Comparison of ENCODE assay signal across 8 cellular contexts in the genomic region with DNA sequence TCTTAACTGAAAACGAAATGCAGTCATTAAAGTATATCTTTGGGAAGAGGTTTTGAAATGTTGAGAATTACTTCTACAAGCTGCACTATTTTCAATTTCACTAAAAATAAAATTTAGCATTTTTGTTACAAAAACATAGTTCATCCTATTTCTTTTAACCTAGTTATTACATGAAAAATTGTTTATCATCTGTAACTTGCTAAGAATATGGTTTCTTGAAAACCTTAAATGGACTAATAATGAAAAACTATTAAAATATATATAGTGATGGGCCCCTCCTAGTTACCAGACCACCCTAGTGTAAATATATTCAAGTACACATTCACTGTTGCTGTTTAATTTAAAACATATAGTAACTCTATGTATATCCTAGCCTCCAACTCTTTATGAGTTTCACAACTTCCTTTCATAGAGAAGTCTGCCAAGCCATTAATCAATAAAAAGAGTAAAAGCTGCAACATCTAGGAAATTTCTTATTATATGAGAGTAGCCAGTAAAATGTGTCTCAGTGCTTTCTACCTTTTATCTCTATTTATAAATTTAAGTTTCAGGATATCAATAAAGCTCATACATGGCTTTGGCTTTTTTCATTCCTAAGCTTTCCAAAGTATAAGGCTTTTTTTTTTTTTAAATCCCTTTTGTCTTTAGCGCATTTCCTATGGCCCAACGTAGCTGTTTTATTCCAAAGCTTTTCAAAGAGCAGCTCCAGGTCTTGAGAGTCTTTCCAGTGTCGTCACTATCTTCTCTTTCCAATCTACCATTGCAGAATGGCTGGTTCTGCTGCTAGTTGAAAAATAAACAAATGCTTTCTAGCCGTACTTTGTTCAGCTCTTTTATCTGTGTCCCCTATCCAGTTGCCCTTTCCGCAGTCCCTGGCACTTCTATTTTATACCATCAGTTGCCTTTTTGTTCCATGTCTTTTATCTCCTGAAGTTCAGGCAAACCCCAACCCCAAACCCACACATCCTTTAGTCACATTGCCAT. TPM values are rescaled to one million over a fixed set of nuclear protein-coding genes. Genes with fewer than 3 reads are reported as not detected.
DNase-seq lines count a peak whose midpoint lies in the region; ATAC-seq and TF ChIP-seq lines count a peak whose summit lies in the region.

No MANE protein-coding gene starts in this region.

- H3K4me3 Mint-ChIP-seq in activated naive CD4-positive, alpha-beta T cell treated with anti-CD3 and anti-CD28 coated beads for 36 hours = peak overlapping the region; percentile 98

- DNase-seq in activated naive CD4-positive, alpha-beta T cell treated with anti-CD3 and anti-CD28 coated beads for 36 hours = no peak
- DNase-seq in activated naive CD4-positive, alpha-beta T cell treated with Interleukin-2 at 50 U/mL for 16 hours = no peak
- no peak for DNase-seq in RWPE2 (ENCODE audit: low spot score)
- DNase-seq in epithelial cell of proximal tubule (ENCODE audit: low read depth) = no peak
- DNase-seq in trophoblast cell = peak in 1 of 2 donors; percentile 57
- no peak for DNase-seq in stimulated activated CD4-positive, alpha-beta T cell treated with anti-CD3 and anti-CD28 coated beads, Interleukin-4, amount 100 ng/mL, for 1 hour
- DNase-seq in middle frontal gyrus (ENCODE audit: extremely low spot score, low spot score) = no peak

- H3K23ac ChIP-seq in trophoblast cell (ENCODE audit: low read length) = no peak overlapping the region

- no peak overlapping the region for H4K8ac ChIP-seq in trophoblast cell (ENCODE audit: low read depth, low read length)

- H3K27me3 ChIP-seq in RWPE2 (ENCODE audit: insufficient read depth, poor library complexity, severe bottlenecking) (no peaks in the 10 kb centered on the region), trophoblast cell (ENCODE audit: insufficient read depth, low read length) (no peaks in the 10 kb centered on the region)

- WGBS in trophoblast cell (ENCODE audit: extremely low coverage, insufficient coverage, insufficient read length) = no CpG with 5 or more reads among the region's 6 CpGs

- no peaks in the 10 kb centered on the region for H3K9me3 Mint-ChIP-seq in activated naive CD4-positive, alpha-beta T cell treated with anti-CD3 and anti-CD28 coated beads for 36 hours

- no peak overlapping the region for H2BK12ac ChIP-seq in trophoblast cell (ENCODE audit: low read length)

- ATAC-seq in RWPE2 (ENCODE audit: low read depth) (no peak), HG03354 (IDR thresholded peaks at IDR 0.05; ENCODE audit: poor library complexity, severe bottlenecking, unreplicated experiment) (no peak)

- H3K27me3 Mint-ChIP-seq in activated naive CD4-positive, alpha-beta T cell treated with anti-CD3 and anti-CD28 coated beads for 36 hours (ENCODE audit: low read depth) = no peaks in the 10 kb centered on the region

- H2AK5ac ChIP-seq in trophoblast cell (ENCODE audit: low read length) = no peak overlapping the region

- H3K4me1 Mint-ChIP-seq in activated naive CD4-positive, alpha-beta T cell treated with anti-CD3 and anti-CD28 coated beads for 36 hours (ENCODE audit: low read depth) = peaks cover 46% of the 10 kb centered on the region

- peak overlapping the region; percentile 98 for H3K27ac ChIP-seq in RWPE2 (ENCODE audit: poor library complexity, severe bottlenecking)
- H3K27ac ChIP-seq in trophoblast cell (ENCODE audit: low read depth, low read length) = peak overlapping the region; percentile 70

- H3K4me2 ChIP-seq in trophoblast cell (ENCODE audit: low read length) = peak overlapping the region; percentile 44

- TF ChIP-seq CTCF in RWPE2 (IDR thresholded peaks at IDR 0.05; ENCODE audit: poor library complexity, severe bottlenecking) (no peak), epithelial cell of proximal tubule (conservative IDR thresholded peaks at IDR 0.05; ENCODE audit: low read depth, low read length) (no peak)

- H3K36me3 ChIP-seq in RWPE2 (ENCODE audit: low read depth) = peaks cover 68% of the 10 kb centered on the region
- H3K36me3 ChIP-seq in trophoblast cell (ENCODE audit: control insufficient read depth in 1 of 2, insufficient read depth in 2 of 2, low read length in 2 of 2) = peaks cover 16 to 17% of the 10 kb centered on the region in 2 experiments

- H4K12ac ChIP-seq in trophoblast cell (ENCODE audit: low read depth, low read length) = no peak overlapping the region

- H3K79me2 ChIP-seq in trophoblast cell (ENCODE audit: control insufficient read depth, insufficient read depth, low read length, poor library complexity) = peaks cover 21% of the 10 kb centered on the region

- H3K4me3 ChIP-seq in RWPE2 (ENCODE audit: severe bottlenecking) = peak overlapping the region; percentile 63
- H3K4me3 ChIP-seq in epithelial cell of proximal tubule (ENCODE audit: low read depth, low read length) = peak overlapping the region; percentile 80
- no peak overlapping the region for H3K4me3 ChIP-seq in trophoblast cell (ENCODE audit: low read depth, low read length)

- H3K9ac ChIP-seq in trophoblast cell (ENCODE audit: low read length) = no peak overlapping the region

- H3K4me1 ChIP-seq in RWPE2 (ENCODE audit: insufficient read depth, poor library complexity, severe bottlenecking) (peaks cover 45% of the 10 kb centered on the region), trophoblast cell (ENCODE audit: control insufficient read depth in 1 of 2, insufficient read depth in 2 of 2, low read length in 2 of 2) (peaks cover 4 to 7% of the 10 kb centered on the region in 2 experiments)

- no peak overlapping the region for H2AFZ ChIP-seq in trophoblast cell (ENCODE audit: insufficient read depth, low read length, poor library complexity)

- peaks cover 50% of the 10 kb centered on the region for H3K36me3 Mint-ChIP-seq in activated naive CD4-positive, alpha-beta T cell treated with anti-CD3 and anti-CD28 coated beads for 36 hours (ENCODE audit: low read depth)

- no peak overlapping the region for H4K91ac ChIP-seq in trophoblast cell (ENCODE audit: low read depth, low read length)

- peaks cover 15% of the 10 kb centered on the region for H3K79me1 ChIP-seq in trophoblast cell (ENCODE audit: low read length)

- H2BK5ac ChIP-seq in trophoblast cell (ENCODE audit: low read depth, low read length, poor library complexity) = no peak overlapping the region

- H3K4ac ChIP-seq in trophoblast cell (ENCODE audit: low read depth, low read length) = no peak overlapping the region

- CTCF ChIA-PET in activated naive CD4-positive, alpha-beta T cell treated with anti-CD3 and anti-CD28 coated beads for 36 hours (lab: Charles Lee) = interaction anchor here (0.6 to 2.3 kb wide), 8 partner anchors 9 to 481 kb away, joined by 3 to 16 read pairs (median 4); no protein-coding TSS in a partner anchor

- no peak overlapping the region for H3K14ac ChIP-seq in trophoblast cell (ENCODE audit: low read length)

- H2BK120ac ChIP-seq in trophoblast cell (ENCODE audit: insufficient read depth, low read length, poor library complexity) = no peak overlapping the region

- intact Hi-C loops in activated naive CD4-positive, alpha-beta T cell treated with anti-CD3 and anti-CD28 coated beads for 36 hours (cut with micrococcal nuclease) = loop anchor here (1.0 to 10.0 kb wide), 3 partner anchors 8 to 279 kb away; partner anchors contain the start of gene COA6

- peak overlapping the region; percentile 99 for H3K27ac Mint-ChIP-seq in activated naive CD4-positive, alpha-beta T cell treated with anti-CD3 and anti-CD28 coated beads for 36 hours

- no peak overlapping the region for H3K18ac ChIP-seq in trophoblast cell (ENCODE audit: low read length)

- H3K9me3 ChIP-seq in RWPE2 (ENCODE audit: severe bottlenecking) = no peaks in the 10 kb centered on the region
- H3K9me3 ChIP-seq in trophoblast cell (ENCODE audit: insufficient read depth, low read depth, low read length) = no peaks in the 10 kb centered on the region

RNA-seq across cellular contexts. Expression of gene IRF2BP2, which starts 6.5 kb away (rescaled TPM):
- 100 to 1,000 TPM in 1 of 2 experiments, 10 to 100 TPM in 1; 99.6 to 107 TPM for total RNA-seq in activated naive CD4-positive, alpha-beta T cell treated with anti-CD3 and anti-CD28 coated beads for 36 hours
- total RNA-seq in epithelial cell of proximal tubule = 45.6 and 70.5 TPM in 2 replicates
- 147 and 150 TPM in 2 replicates for polyA plus RNA-seq in trophoblast cell (2013)
